In genomic region chr5:107512029-107512428, GRCh38 we compare ENCODE assay signal across 21 cellular contexts.
DNase-seq lines count a peak whose midpoint lies in the region; ATAC-seq, FAIRE-seq and TF ChIP-seq lines count a peak whose summit lies in the region.
"Had no signal": no experiment of that assay in that cellular context is flagged by ENCODE, and none has a peak within 500 bp of the region (broad histone marks: within the 10 kb centered on the region; RNA-seq: fewer than 3 reads in every experiment).

No MANE protein-coding gene starts in this region.

- no peak overlapping the region for H4K5ac ChIP-seq in mesendoderm (ENCODE audit: low read length)

- no peak overlapping the region for H3K27ac Mint-ChIP-seq in CD14-positive monocyte
- H3K27ac Mint-ChIP-seq: activated naive CD8-positive, alpha-beta T cell treated with anti-CD3 and anti-CD28 coated beads, Interleukin-2, amount 10 ng/mL, durations not matched to agents 7 days and 5 days; CD4-positive, alpha-beta memory T cell; T-helper 17 cell; type B pancreatic cell had no signal

- BruUV-seq in K562 (replicated peaks; lab: Mats Ljungman, UMichigan): no TSS peak

- peaks cover 3 to 6% (median 4%) of the 10 kb centered on the region in 3 donors for H3K27me3 Mint-ChIP-seq in CD14-positive monocyte (ENCODE audit: low read depth in 3 of 3)

- H3K4me1 ChIP-seq in K562 (replicated peaks in 1 of 2; ENCODE audit: control insufficient read depth in 2 of 2, insufficient read depth in 2 of 2, low read length in 2 of 2) (no peaks in the 10 kb centered on the region), mesendoderm (ENCODE audit: control insufficient read depth, low read depth, low read length) (peaks cover 3% of the 10 kb centered on the region)
- H3K4me1 ChIP-seq: colonic mucosa had no signal

- H3K9ac ChIP-seq in K562 (ENCODE audit: insufficient read depth in 1 of 2, low read depth in 2 of 2, low read length in 2 of 2) (no peak overlapping the region), mesendoderm (ENCODE audit: low read length) (no peak overlapping the region)

- DNase-seq in K562 (ENCODE audit: extremely low read depth in 1 of 4, low spot score in 3 of 4) (no peak), mesendoderm (peak; percentile 55), T-helper 1 cell (no peak), CD14-positive monocyte (ENCODE audit: low spot score) (no peak)
- no peak for DNase-seq in activated CD4-positive, alpha-beta T cell treated with anti-CD3 and anti-CD28 coated beads for 48 hours
- DNase-seq: activated CD8-positive, alpha-beta memory T cell treated with anti-CD3 and anti-CD28 coated beads, Interleukin-2, amount 50 U/mL, for 48 hours; activated naive CD8-positive, alpha-beta T cell treated with anti-CD3 and anti-CD28 coated beads, Interleukin-2, amount 10 ng/mL, durations not matched to agents 7 days and 5 days; brain microvascular endothelial cell; CD4-positive, alpha-beta memory T cell; colonic mucosa; DMS79; glutamatergic neuron; MG63; NCI-H1694; stomach; T-helper 17 cell had no signal

- no peak for TF ChIP-seq POLR2A in K562 (conservative IDR thresholded peaks at IDR 0.05)

- no peaks in the 10 kb centered on the region for H4K20me1 ChIP-seq in K562 (replicated peaks; ENCODE audit: control insufficient read depth, insufficient read depth, low read length)

- H3K36me3 Mint-ChIP-seq in CD14-positive monocyte: no peaks in the 10 kb centered on the region
- H3K36me3 Mint-ChIP-seq: activated naive CD8-positive, alpha-beta T cell treated with anti-CD3 and anti-CD28 coated beads, Interleukin-2, amount 10 ng/mL, durations not matched to agents 7 days and 5 days; CD4-positive, alpha-beta memory T cell had no signal

- no peak for TF ChIP-seq EP300 in K562 (IDR thresholded peaks at IDR 0.05; ENCODE audit: low read length)

- TF ChIP-seq CTCF in K562 (IDR thresholded peaks at IDR 0.05 in 2 of 3, conservative IDR thresholded peaks at IDR 0.05 in 1 of 3; ENCODE audit: insufficient read depth in 2 of 3, low read depth in 1 of 3, low read length in 3 of 3) (no peak), CD14-positive monocyte (IDR thresholded peaks at IDR 0.05) (no peak)

- H3K4me2 ChIP-seq in K562 (ENCODE audit: insufficient read depth, low read length) (no peak overlapping the region), mesendoderm (ENCODE audit: low read length) (no peak overlapping the region)

- H3K4me3 ChIP-seq in K562 (no peak overlapping the region), mesendoderm (ENCODE audit: low read length) (no peak overlapping the region)
- H3K4me3 ChIP-seq: colonic mucosa, MG63, stomach had no signal

- in situ Hi-C loops in K562 (cut with MboI): no loop called here

- no peak overlapping the region for H2BK15ac ChIP-seq in mesendoderm (replicated peaks; ENCODE audit: low read depth)

- peaks cover 0 to 5% (median 1%) of the 10 kb centered on the region in 7 donors for H3K9me3 Mint-ChIP-seq in CD14-positive monocyte
- H3K9me3 Mint-ChIP-seq: type B pancreatic cell had no signal

- H3K79me2 ChIP-seq in K562 (ENCODE audit: control insufficient read depth, insufficient read depth, low read length) (no peaks in the 10 kb centered on the region), mesendoderm (ENCODE audit: control insufficient read depth, insufficient read depth, low read length) (peaks cover 2% of the 10 kb centered on the region)

- FAIRE-seq in K562 (lab: Jason Lieb, UNC): no peak

- intact Hi-C loops in K562 (cut with micrococcal nuclease) (no loop called here), CD14-positive monocyte (cut with micrococcal nuclease) (no loop called here)

- H2BK120ac ChIP-seq in mesendoderm (ENCODE audit: low read depth, low read length): no peak overlapping the region

- no peaks in the 10 kb centered on the region for H3K79me1 ChIP-seq in mesendoderm (ENCODE audit: low read length)

- H2AK5ac ChIP-seq in mesendoderm (ENCODE audit: low read length): no peak overlapping the region

- no peak overlapping the region for H3K4me3 Mint-ChIP-seq in CD14-positive monocyte
- H3K4me3 Mint-ChIP-seq: activated naive CD8-positive, alpha-beta T cell treated with anti-CD3 and anti-CD28 coated beads, Interleukin-2, amount 10 ng/mL, durations not matched to agents 7 days and 5 days; CD4-positive, alpha-beta memory T cell; T-helper 17 cell; type B pancreatic cell had no signal

- no peak overlapping the region for H4K8ac ChIP-seq in mesendoderm (ENCODE audit: low read depth, low read length)

- H3K27me3 ChIP-seq in K562 (ENCODE audit: control insufficient read depth in 2 of 2, insufficient read depth in 2 of 2, low read length in 2 of 2) (no peaks in the 10 kb centered on the region), mesendoderm (ENCODE audit: insufficient read depth, low read length, poor library complexity) (no peaks in the 10 kb centered on the region)
- H3K27me3 ChIP-seq: brain microvascular endothelial cell, colonic mucosa, MG63, stomach had no signal

- no peak overlapping the region for H3K23ac ChIP-seq in mesendoderm (ENCODE audit: low read length)

- no peaks in the 10 kb centered on the region for H3K9me3 ChIP-seq in K562 (replicated peaks; ENCODE audit: control insufficient read depth, insufficient read depth, low read depth, low read length)
- H3K9me3 ChIP-seq: colonic mucosa, MG63, stomach had no signal

- WGBS in K562 (ENCODE audit: insufficient coverage, low coverage, missing lambda C conversion rate): 0% methylated on average over 3 of the region's 3 CpGs
- WGBS in mesendoderm (ENCODE audit: extremely low coverage, insufficient coverage, low lambda C conversion rate): no CpG with 5 or more reads among the region's 3 CpGs

- H3K9me1 ChIP-seq in K562 (ENCODE audit: control insufficient read depth, insufficient read depth, low read length): no peaks in the 10 kb centered on the region

- CTCF ChIA-PET in K562 (lab: Yijun Ruan, JAX; ENCODE audit: low intra/inter-chr PET ratio): no interaction called here

- H3K27ac ChIP-seq in K562 (ENCODE audit: extremely low read depth, low read depth, low read length) (no peak overlapping the region), mesendoderm (ENCODE audit: low read depth, low read length) (no peak overlapping the region)
- H3K27ac ChIP-seq: brain microvascular endothelial cell, colonic mucosa, stomach had no signal

- ATAC-seq in GM18909 (IDR thresholded peaks at IDR 0.05; ENCODE audit: poor library complexity, unreplicated experiment) (peak; percentile 35), HG02938 (IDR thresholded peaks at IDR 0.05; ENCODE audit: unreplicated experiment) (peak; percentile 44), K562 (no peak), HG02884 (IDR thresholded peaks at IDR 0.05; ENCODE audit: unreplicated experiment) (no peak)
- ATAC-seq: Panc1, T-helper 17 cell had no signal

- no peaks in the 10 kb centered on the region for H3K36me3 ChIP-seq in K562 (ENCODE audit: control insufficient read depth, insufficient read depth, low read length)
- no peaks in the 10 kb centered on the region for H3K36me3 ChIP-seq in mesendoderm (ENCODE audit: control insufficient read depth, insufficient read depth, low read length)
- H3K36me3 ChIP-seq: brain microvascular endothelial cell, colonic mucosa, MG63, stomach had no signal

- no peak overlapping the region for H3K18ac ChIP-seq in mesendoderm (ENCODE audit: low read length)

- POLR2A ChIA-PET in K562 (lab: Yijun Ruan, JAX): no interaction called here

- H3K4me1 Mint-ChIP-seq in CD14-positive monocyte: no peaks in the 10 kb centered on the region
- H3K4me1 Mint-ChIP-seq: activated naive CD8-positive, alpha-beta T cell treated with anti-CD3 and anti-CD28 coated beads, Interleukin-2, amount 10 ng/mL, durations not matched to agents 7 days and 5 days; T-helper 17 cell had no signal

- H2AFZ ChIP-seq in K562 (ENCODE audit: low read depth, low read length): no peak overlapping the region

- no peak overlapping the region for H3K56ac ChIP-seq in mesendoderm (ENCODE audit: low read length)

- H2BK5ac ChIP-seq in mesendoderm (ENCODE audit: low read length): no peak overlapping the region

- no peak overlapping the region for H3K4ac ChIP-seq in mesendoderm (ENCODE audit: low read depth, low read length)

- no peak for TF ChIP-seq RAD21 in K562 (CRISPR knock-in tag; conservative IDR thresholded peaks at IDR 0.05 in 1 of 2, IDR thresholded peaks at IDR 0.05 in 1 of 2)

TF ChIP-seq in K562, 482 proteins besides CTCF, POLR2A, EP300 and RAD21:
- TF ChIP-seq E2F6 (IDR thresholded peaks at IDR 0.05; ENCODE audit: borderline replicate concordance in 1 of 2, extremely low read depth in 1 of 2, insufficient read depth in 1 of 2, insufficient read length in 1 of 2, low read depth in 1 of 2, low read length in 1 of 2, poor library complexity in 1 of 2, severe bottlenecking in 1 of 2): no peak
- no peak for TF ChIP-seq JUND (IDR thresholded peaks at IDR 0.05; ENCODE audit: borderline replicate concordance, low read depth, low read length)
- TF ChIP-seq JUND (tag; IDR thresholded peaks at IDR 0.05; ENCODE audit: borderline replicate concordance, low read depth, low read length): no peak
- TF ChIP-seq PCBP1 (IDR thresholded peaks at IDR 0.05; ENCODE audit: low read depth, low read length, poor library complexity, severe bottlenecking): no peak
- no peak for TF ChIP-seq KAT2B (IDR thresholded peaks at IDR 0.05; ENCODE audit: low read depth, low read length)
- peak; percentile 47; the same call in 1 of the 2 replicates for TF ChIP-seq PKNOX1 (IDR thresholded peaks at IDR 0.05)
- no peak for TF ChIP-seq WHSC1 (IDR thresholded peaks at IDR 0.05; ENCODE audit: low read length)

Comparison
In these comparisons a context has a peak if more than half of its experiments do, and no peak if none do; other contexts are left out.
1. ATAC-seq: peak in GM18909 (single experiment) and HG02938 (single experiment); none in K562 (single experiment) and HG02884 (single experiment).